Comparison of ENCODE assay signal across 8 cellular contexts in genomic region chr4:176034498-176034897, GRCh38. TPM values are rescaled to one million over a fixed set of nuclear protein-coding genes. Genes with fewer than 3 reads are reported as not detected.
DNase-seq lines count a peak whose midpoint lies in the region; ATAC-seq and TF ChIP-seq lines count a peak whose summit lies in the region.

No MANE protein-coding gene starts in this region.

- H3K4me1 ChIP-seq in A673 (ENCODE audit: insufficient read depth, low read length, poor library complexity, severe bottlenecking) (no peaks in the 10 kb centered on the region), gastroesophageal sphincter (peaks cover 0 to 7% (median 0%) of the 10 kb centered on the region in 3 donors), tibial artery (no peaks in the 10 kb centered on the region)

- TF ChIP-seq CTCF in A673 (conservative IDR thresholded peaks at IDR 0.05; ENCODE audit: low read depth, low read length): peak; percentile 45
- TF ChIP-seq CTCF in gastroesophageal sphincter (IDR thresholded peaks at IDR 0.05): peak in 3 of 4 experiments; percentile 40 to 56 (median 50)
- TF ChIP-seq CTCF in tibial artery (IDR thresholded peaks at IDR 0.05): peak; percentile 41 to 49

- 20 to 25% methylated on average over 1 of the region's 1 CpG for WGBS in gastroesophageal sphincter (ENCODE audit: low coverage in 1 of 2), 2 donors

- no peak for TF ChIP-seq POLR2A in gastroesophageal sphincter (IDR thresholded peaks at IDR 0.05)

- no peak overlapping the region for H3K27ac ChIP-seq in A673 (ENCODE audit: low read depth, low read length, poor library complexity, severe bottlenecking)
- no peak overlapping the region for H3K27ac ChIP-seq in gastroesophageal sphincter
- H3K27ac ChIP-seq in tibial artery: no peak overlapping the region

- CTCF ChIA-PET in A673 (lab: Charles Lee): no interaction called here

- intact Hi-C loops in A673 (cut with micrococcal nuclease; ENCODE audit: unreplicated experiment): loop anchor here (2.0 kb wide), 1 partner anchor 306 kb away; no protein-coding TSS in a partner anchor
- intact Hi-C loops in tibial artery (cut with DNase I; ENCODE audit: low total_unique reads): loop anchor here (10.0 kb wide), 1 partner anchor 310 kb away; no protein-coding TSS in a partner anchor

- H3K27me3 ChIP-seq in A673 (replicated peaks; ENCODE audit: insufficient read depth, low read depth, low read length, poor library complexity): no peaks in the 10 kb centered on the region
- no peaks in the 10 kb centered on the region for H3K27me3 ChIP-seq in gastroesophageal sphincter
- no peaks in the 10 kb centered on the region for H3K27me3 ChIP-seq in tibial artery

- peak; percentile 34 for DNase-seq in A673 (ENCODE audit: low spot score)
- DNase-seq in GM03348 (ENCODE audit: low spot score): peak; percentile 41
- DNase-seq in RPMI7951 (ENCODE audit: low read depth): peak; percentile 25
- no peak for DNase-seq in tibial artery
- no peak for DNase-seq in KG1 (lab: John Stamatoyannopoulos, UW)
- DNase-seq in stimulated activated naive CD4-positive, alpha-beta T cell treated with Interleukin-2 at 50 U/mL for 16 hours (lab: John Stamatoyannopoulos, UW): no peak

- H3K36me3 ChIP-seq in A673 (ENCODE audit: insufficient read depth, low read length, poor library complexity, severe bottlenecking) (no peaks in the 10 kb centered on the region), gastroesophageal sphincter (no peaks in the 10 kb centered on the region), tibial artery (no peaks in the 10 kb centered on the region)

- ATAC-seq in gastroesophageal sphincter (no peak), GM21515 (IDR thresholded peaks at IDR 0.05; ENCODE audit: unreplicated experiment) (no peak)

- POLR2A ChIA-PET in A673 (lab: Charles Lee; ENCODE audit: low non-redundant PET): no interaction called here

- no peak for TF ChIP-seq EP300 in gastroesophageal sphincter (IDR thresholded peaks at IDR 0.05)

- H3K9me3 ChIP-seq in A673 (ENCODE audit: low read depth, low read length, poor library complexity, severe bottlenecking) (no peaks in the 10 kb centered on the region), gastroesophageal sphincter (no peaks in the 10 kb centered on the region), tibial artery (no peaks in the 10 kb centered on the region)

- no TSS peak for BruUV-seq in A673 (replicated peaks; lab: Mats Ljungman, UMichigan)

- no peak overlapping the region for H3K4me3 ChIP-seq in A673 (ENCODE audit: low read depth, low read length, poor library complexity, severe bottlenecking)
- H3K4me3 ChIP-seq in gastroesophageal sphincter: no peak overlapping the region
- H3K4me3 ChIP-seq in tibial artery: no peak overlapping the region

RNA-seq across cellular contexts. Expression of gene WDR17, which starts 31.1 kb away (rescaled TPM):
- total RNA-seq in A673 (2021): 6.9 and 8.1 TPM in 2 replicates
- 0.48 and 0.98 TPM in 2 replicates for total RNA-seq in RPMI7951 (2014; rRNA removed; shearing (Covaris generic))
- 10 to 100 TPM in 1 of 4 donors, 1 to 10 TPM in 3; 4.0 to 14.6 (median 4.7) TPM for total RNA-seq in gastroesophageal sphincter

Comparison
In these comparisons a context has a peak if more than half of its experiments do, and no peak if none do; other contexts are left out.
1. DNase-seq: peak in A673 (single experiment), GM03348 (single experiment) and RPMI7951 (single experiment); none in tibial artery (0 of 2), KG1 (single experiment) and stimulated activated naive CD4-positive, alpha-beta T cell treated with Interleukin-2 at 50 U/mL for 16 hours (single experiment).
2. Peak in every context shown above with its lines, with median percentiles within 50 percentile points of each other: CTCF ChIP-seq.